Comparison of ENCODE assay signal across 9 cellular contexts in genomic region chr3:196757876-196758739, GRCh38. TPM values are rescaled to one million over a fixed set of nuclear protein-coding genes. Genes with fewer than 3 reads are reported as not detected.
A peak's percentile ranks its signal among the peaks of the same experiment; 100 is the strongest.
DNase-seq lines count a peak whose midpoint lies in the region; ATAC-seq and TF ChIP-seq lines count a peak whose summit lies in the region.
"Had no signal": no experiment of that assay in that cellular context is flagged by ENCODE, and none has a peak within 500 bp of the region (broad histone marks: within the 10 kb centered on the region; RNA-seq: fewer than 3 reads in every experiment).

No MANE protein-coding gene starts in this region.

- CTCF ChIA-PET in GM10248 (lab: Yijun Ruan, JAX), result no interaction called here

- H3K4me3 ChIP-seq in AG10803 (ENCODE audit: low read length) (no peak overlapping the region), astrocyte of the spinal cord (ENCODE audit: low read depth, low read length) (no peak overlapping the region), Peyer's patch (no peak overlapping the region)

- in situ Hi-C loops in astrocyte of the spinal cord (cut with HindIII; ENCODE audit: low sequenced_read_pairs), result no loop called here

- H3K4me1 ChIP-seq in Peyer's patch, result peaks cover 0 to 16% (median 0%) of the 10 kb centered on the region in 4 donors

- H3K27me3 ChIP-seq in Peyer's patch, result no peaks in the 10 kb centered on the region

- no peak for TF ChIP-seq CTCF in AG10803 (conservative IDR thresholded peaks at IDR 0.05; ENCODE audit: low read length)
- no peak for TF ChIP-seq CTCF in astrocyte of the spinal cord (IDR thresholded peaks at IDR 0.05; ENCODE audit: low read depth, low read length)
- TF ChIP-seq CTCF in Peyer's patch (IDR thresholded peaks at IDR 0.05), result no peak
- no peak for TF ChIP-seq CTCF in GM10248 (IDR thresholded peaks at IDR 0.05; ENCODE audit: control extremely low read depth, extremely low read depth, low read depth, missing control alignments)

- no peak for TF ChIP-seq POLR2A in Peyer's patch (IDR thresholded peaks at IDR 0.05)

- peaks cover 0 to 9% (median 3%) of the 10 kb centered on the region in 4 donors for H3K9me3 ChIP-seq in Peyer's patch

- no peak for ATAC-seq in GM21360 (IDR thresholded peaks at IDR 0.05; ENCODE audit: unreplicated experiment)
- no peak for ATAC-seq in HG03135 (IDR thresholded peaks at IDR 0.05; ENCODE audit: unreplicated experiment)

- H3K27ac ChIP-seq in Peyer's patch, result no peak overlapping the region

- DNase-seq in AG10803 (ENCODE audit: low read depth), result peak; percentile 39
- DNase-seq in HT1080 (ENCODE audit: low read depth), result peak; percentile 65
- peak; percentile 72 for DNase-seq in astrocyte of the spinal cord (ENCODE audit: low read depth, low spot score)
- peak; percentile 54 to 86 for DNase-seq in lung microvascular endothelial cell (ENCODE audit: low read depth in 2 of 2)
- DNase-seq in Peyer's patch, result no peak
- no peak for DNase-seq in GM10248 (ENCODE audit: extremely low spot score)
- DNase-seq: KBM-7 had no signal

- peaks cover 0 to 4% (median 0%) of the 10 kb centered on the region in 3 donors for H3K36me3 ChIP-seq in Peyer's patch

- POLR2A ChIA-PET in GM10248 (lab: Yijun Ruan, JAX), result no interaction called here

RNA-seq across cellular contexts. Expression of gene PAK2, which starts 18.5 kb away (rescaled TPM):
- 37.8 and 53.9 TPM in 2 replicates for total RNA-seq in HT1080 (2014; rRNA removed; shearing (Covaris generic))
- polyA plus RNA-seq in HT1080 (2015; cell fraction: cytosol; rRNA removed), result 63.2 and 89.1 TPM in 2 replicates
- 52.6 and 55.7 TPM in 2 replicates for polyA plus RNA-seq in HT1080 (2015; cell fraction: nucleus; rRNA removed)
- total RNA-seq in lung microvascular endothelial cell (47.9 and 55.6 TPM in 2 replicates), Peyer's patch (10 to 100 TPM; 42.9 to 65.2 (median 53.5) TPM)

RNA-seq across cellular contexts. Expression of gene PIGX, which starts 45.9 kb away (rescaled TPM):
- 33.6 and 37.0 TPM in 2 replicates for total RNA-seq in HT1080 (2014; rRNA removed; shearing (Covaris generic))
- 38.0 and 41.9 TPM in 2 replicates for polyA plus RNA-seq in HT1080 (2015; cell fraction: cytosol; rRNA removed)
- polyA plus RNA-seq in HT1080 (2015; cell fraction: nucleus; rRNA removed), result 17.6 and 18.7 TPM in 2 replicates
- total RNA-seq in lung microvascular endothelial cell (17.9 and 24.6 TPM in 2 replicates), Peyer's patch (10 to 100 TPM in 3 of 4 donors, 1 to 10 TPM in 1; 9.4 to 26.1 (median 15.2) TPM)

RNA-seq across cellular contexts. Expression of gene CEP19, which starts 46.1 kb away (rescaled TPM):
- 2.1 and 2.7 TPM in 2 replicates for total RNA-seq in HT1080 (2014; rRNA removed; shearing (Covaris generic))
- 3.6 and 3.7 TPM in 2 replicates for polyA plus RNA-seq in HT1080 (2015; cell fraction: cytosol; rRNA removed)
- 0.79 and 0.92 TPM in 2 replicates for polyA plus RNA-seq in HT1080 (2015; cell fraction: nucleus; rRNA removed)
- total RNA-seq in lung microvascular endothelial cell (3.7 and 5.6 TPM in 2 replicates), Peyer's patch (under 1 TPM in 1 of 4 donors, not detected in 3; 0.67 TPM)

Comparison
In these comparisons a context has a peak if more than half of its experiments do, and no peak if none do; other contexts are left out.
1. DNase-seq: peak in AG10803 (single experiment), HT1080 (single experiment), astrocyte of the spinal cord (single experiment) and lung microvascular endothelial cell (2 of 2); none in Peyer's patch (0 of 3) and GM10248 (single experiment).